Comparison of ENCODE assay signal across 12 cellular contexts in genomic region chr16:70589998-70590471, GRCh38. TPM values are rescaled to one million over a fixed set of nuclear protein-coding genes. Genes with fewer than 3 reads are reported as not detected.
A peak's percentile ranks its signal among the peaks of the same experiment; 100 is the strongest.
DNase-seq lines count a peak whose midpoint lies in the region; ATAC-seq and TF ChIP-seq lines count a peak whose summit lies in the region.
"Had no signal": no experiment of that assay in that cellular context is flagged by ENCODE, and none has a peak within 500 bp of the region (broad histone marks: within the 10 kb centered on the region; RNA-seq: fewer than 3 reads in every experiment).

No MANE protein-coding gene starts in this region.

- DNase-seq in RPMI7951 (ENCODE audit: low read depth): peak; percentile 69
- no peak for DNase-seq in transverse colon
- no peak for DNase-seq in activated effector memory CD4-positive, alpha-beta T cell treated with anti-CD3 and anti-CD28 coated beads, Interleukin-2, amount 50 U/mL, for 16 hours
- DNase-seq in NCI-H187 treated with DMSO at 0.1 percent for 48 hours (lab: John Stamatoyannopoulos, UW): no peak
- DNase-seq: activated T-cell treated with anti-CD3 and anti-CD28 coated beads, Interleukin-2, amount 50 U/mL, for 1 hour; endodermal cell; NCI-H748 treated with DMSO at 0.1 percent for 48 hours; stimulated activated CD4-positive, alpha-beta T cell treated with anti-CD3 and anti-CD28 coated beads, Interleukin-4, amount 100 ng/mL, for 4 hours had no signal

- H3K9ac ChIP-seq in mucosa of rectum (ENCODE audit: low read depth in 1 of 2, low read length in 2 of 2): no peak overlapping the region

- TF ChIP-seq EP300 in transverse colon (IDR thresholded peaks at IDR 0.05; ENCODE audit: low read depth): no peak

- TF ChIP-seq CTCF in transverse colon (IDR thresholded peaks at IDR 0.05): no peak

- intact Hi-C loops in transverse colon (cut with DNase I; ENCODE audit: low total_unique reads): no loop called here

- 17 to 22% methylated on average over 10 of the region's 10 CpGs for WGBS in esophagus, 2 donors
- WGBS in transverse colon (ENCODE audit: low coverage in 1 of 2), 2 donors: 0 to 34% methylated on average over 2 to 10 of the region's 10 CpGs

- H3K4me1 ChIP-seq in esophagus (ENCODE audit: control insufficient read depth in 2 of 2, insufficient read depth in 2 of 2, low read length in 1 of 2): peaks cover 8 to 18% of the 10 kb centered on the region in 2 donors
- H3K4me1 ChIP-seq in mucosa of rectum (ENCODE audit: control insufficient read depth in 2 of 2, insufficient read depth in 2 of 2, low read length in 2 of 2): peaks cover 2 to 7% of the 10 kb centered on the region in 2 donors
- H3K4me1 ChIP-seq in transverse colon: peaks cover 7 to 37% (median 11%) of the 10 kb centered on the region in 4 donors

- H3K36me3 ChIP-seq in esophagus (ENCODE audit: control insufficient read depth in 2 of 2, insufficient read depth in 2 of 2, low read length in 1 of 2) (no peaks in the 10 kb centered on the region), mucosa of rectum (ENCODE audit: control insufficient read depth in 2 of 2, insufficient read depth in 2 of 2, low read length in 2 of 2) (no peaks in the 10 kb centered on the region), transverse colon (no peaks in the 10 kb centered on the region)

- H3K9me3 ChIP-seq in esophagus (ENCODE audit: control insufficient read depth in 2 of 2, insufficient read depth in 1 of 2, low read depth in 1 of 2, low read length in 1 of 2) (no peaks in the 10 kb centered on the region), mucosa of rectum (ENCODE audit: control insufficient read depth in 2 of 2, low read length in 2 of 2) (no peaks in the 10 kb centered on the region), transverse colon (no peaks in the 10 kb centered on the region)

- H3K27ac ChIP-seq in esophagus (ENCODE audit: low read depth in 2 of 2, low read length in 1 of 2) (peak overlapping the region; percentile 93 to 98), mucosa of rectum (ENCODE audit: low read depth in 2 of 2, low read length in 2 of 2) (peak overlapping the region; percentile 60 to 63), transverse colon (peak overlapping the region; percentile 38 to 63 (median 48))

- TF ChIP-seq POLR2A in transverse colon (IDR thresholded peaks at IDR 0.05): no peak

- H3K4me3 ChIP-seq in esophagus (ENCODE audit: low read depth in 1 of 2, low read length in 2 of 2) (no peak overlapping the region), mucosa of rectum (ENCODE audit: low read length in 2 of 2) (peak overlapping the region in 1 of 2 donors; percentile 17), transverse colon (no peak overlapping the region)

- in situ Hi-C loops in transverse colon (cut with MboI; ENCODE audit: low pct_ligation_motif_present in 1 of 4, low pct_unique_long_range_greater_than_20kb in 1 of 4, low sequenced_read_pairs in 3 of 4): loop anchor here in 1 of 4 donors (10.0 kb wide), 1 partner anchor 45 kb away; no protein-coding TSS in a partner anchor

- ATAC-seq in HG03521 (IDR thresholded peaks at IDR 0.05; ENCODE audit: unreplicated experiment): no peak
- ATAC-seq in GM18520 (IDR thresholded peaks at IDR 0.05; ENCODE audit: unreplicated experiment): no peak

- no peaks in the 10 kb centered on the region for H3K27me3 ChIP-seq in esophagus (ENCODE audit: control insufficient read depth in 1 of 2, insufficient read depth in 2 of 2, low read length in 2 of 2)
- no peaks in the 10 kb centered on the region for H3K27me3 ChIP-seq in mucosa of rectum (ENCODE audit: control insufficient read depth in 2 of 2, insufficient read depth in 2 of 2, low read length in 2 of 2)
- no peaks in the 10 kb centered on the region for H3K27me3 ChIP-seq in transverse colon

RNA-seq across cellular contexts. Expression of gene IL34, which starts 56.3 kb away (rescaled TPM):
- 0.12 and 0.29 TPM in 2 replicates for total RNA-seq in RPMI7951 (2014; rRNA removed; shearing (Covaris generic))
- polyA plus RNA-seq in esophagus: 10 to 100 TPM; 22.9 to 32.7 TPM
- total RNA-seq in transverse colon: 1 to 10 TPM in 2 of 4 donors, not detected in 2; 1.1 to 1.4 TPM
